Comparison of ENCODE assay signal across 1 cellular context in the genomic region with DNA sequence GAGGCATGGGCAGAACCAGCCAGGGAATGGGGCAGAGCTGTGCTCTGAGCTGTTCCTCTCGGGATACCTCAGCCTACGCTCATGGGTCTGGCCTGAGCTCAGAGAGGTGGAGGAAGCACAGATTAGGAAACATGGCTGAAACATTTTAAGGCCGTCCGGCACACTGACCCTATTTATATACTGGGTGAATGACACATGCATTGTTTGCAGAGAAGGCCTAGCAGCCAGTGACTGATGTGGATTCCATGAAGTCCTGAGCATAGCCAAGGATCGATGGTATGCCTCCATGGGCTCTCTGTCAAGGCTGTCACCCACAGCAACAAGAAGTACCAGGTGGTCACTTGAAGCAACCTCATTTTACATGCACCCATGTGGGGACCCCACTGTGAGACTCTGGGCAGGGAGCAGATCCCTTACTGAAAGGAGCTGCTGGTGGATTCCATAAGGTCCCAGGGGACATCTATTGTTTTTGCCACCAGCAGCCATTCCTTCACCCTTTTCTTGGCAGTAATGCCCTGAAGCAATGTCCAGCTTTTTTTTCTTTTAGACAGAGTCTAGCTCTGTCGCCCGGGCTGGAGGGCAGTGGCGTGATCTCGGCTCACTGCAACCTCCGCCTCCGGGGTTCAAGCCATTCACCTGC.
TF ChIP-seq lines count a peak whose summit lies in the region.

No MANE protein-coding gene starts in this region.

TF ChIP-seq in IMR-90, 13 proteins besides CTCF, POLR2A, EP300 and RAD21 (continued from another document):
- TF ChIP-seq, protein P1, sequence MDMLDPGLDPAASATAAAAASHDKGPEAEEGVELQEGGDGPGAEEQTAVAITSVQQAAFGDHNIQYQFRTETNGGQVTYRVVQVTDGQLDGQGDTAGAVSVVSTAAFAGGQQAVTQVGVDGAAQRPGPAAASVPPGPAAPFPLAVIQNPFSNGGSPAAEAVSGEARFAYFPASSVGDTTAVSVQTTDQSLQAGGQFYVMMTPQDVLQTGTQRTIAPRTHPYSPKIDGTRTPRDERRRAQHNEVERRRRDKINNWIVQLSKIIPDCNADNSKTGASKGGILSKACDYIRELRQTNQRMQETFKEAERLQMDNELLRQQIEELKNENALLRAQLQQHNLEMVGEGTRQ (IDR thresholded peaks at IDR 0.05; ENCODE audit: low read depth, low read length), result no peak
- TF ChIP-seq MAZ (IDR thresholded peaks at IDR 0.05; ENCODE audit: borderline replicate concordance, low read depth, low read length), result no peak
